17 cellular contexts compared by ENCODE assay signal in genomic region chr7:24432677-24433076, GRCh38.
DNase-seq lines count a peak whose midpoint lies in the region; TF ChIP-seq lines count a peak whose summit lies in the region.
"Had no signal": no experiment of that assay in that cellular context is flagged by ENCODE, and none has a peak within 500 bp of the region (broad histone marks: within the 10 kb centered on the region; RNA-seq: fewer than 3 reads in every experiment).

No MANE protein-coding gene starts in this region.

- H3K4me2 ChIP-seq in mesenchymal stem cell (ENCODE audit: low read length, poor library complexity, severe bottlenecking), result no peak overlapping the region
- H3K4me2 ChIP-seq: BLaER1 had no signal

- no peak overlapping the region for H2BK5ac ChIP-seq in mesenchymal stem cell (ENCODE audit: low read depth, low read length, poor library complexity, severe bottlenecking)

- peaks cover 10% of the 10 kb centered on the region for H3K4me1 Mint-ChIP-seq in glutamatergic neuron (ENCODE audit: low read depth, unreplicated experiment)

- H3K27me3 ChIP-seq in mesenchymal stem cell (ENCODE audit: control insufficient read depth in 1 of 2, insufficient read depth in 1 of 2, low read length in 2 of 2) (peaks cover 0 to 4% of the 10 kb centered on the region in 2 experiments), testis (no peaks in the 10 kb centered on the region)
- H3K27me3 ChIP-seq: BLaER1 had no signal

- no peak overlapping the region for H2BK12ac ChIP-seq in mesenchymal stem cell (ENCODE audit: low read length in 2 of 2)

- H3K9me3 ChIP-seq in mesenchymal stem cell (ENCODE audit: control insufficient read depth, low read length), result no peaks in the 10 kb centered on the region
- H3K9me3 ChIP-seq in testis, result no peaks in the 10 kb centered on the region
- H3K9me3 ChIP-seq: BLaER1 had no signal

- H3K4me3 ChIP-seq in mesenchymal stem cell (ENCODE audit: insufficient read depth in 1 of 2, low read depth in 1 of 2, low read length in 2 of 2) (no peak overlapping the region), testis (peak overlapping the region in 1 of 2 donors; percentile 20)
- H3K4me3 ChIP-seq: BLaER1, GM23338 had no signal

- H3K27ac Mint-ChIP-seq in glutamatergic neuron (ENCODE audit: unreplicated experiment), result no peak overlapping the region
- H3K27ac Mint-ChIP-seq: B cell; CD4-positive, CD25-positive, alpha-beta regulatory T cell; CD8-positive, alpha-beta T cell; GM23338 had no signal

- H3K14ac ChIP-seq in mesenchymal stem cell (ENCODE audit: low read length in 2 of 2), result no peak overlapping the region

- intact Hi-C loops in testis (cut with DNase I; ENCODE audit: low total_unique reads), result no loop called here

- DNase-seq in NCI-H526 (lab: John Stamatoyannopoulos, UW), result peak; percentile 6 to 11
- DNase-seq in NCI-H526 treated with DMSO at 0.1 percent for 48 hours (lab: John Stamatoyannopoulos, UW), result no peak
- DNase-seq in mesenchymal stem cell, result no peak
- DNase-seq in testis, result peak; percentile 62
- DNase-seq in activated gamma-delta T cell treated with Interleukin-2 at 50 U/mL for 16 hours, result no peak
- DNase-seq in glutamatergic neuron, result no peak
- DNase-seq: Caco-2; CD4-positive, CD25-positive, alpha-beta regulatory T cell; CD8-positive, alpha-beta T cell; DMS153; DND-41; HCEC 1CT had no signal

- TF ChIP-seq POLR2A in testis (IDR thresholded peaks at IDR 0.05), result no peak

- no peaks in the 10 kb centered on the region for H3K4me1 ChIP-seq in mesenchymal stem cell (ENCODE audit: control insufficient read depth, insufficient read depth, low read depth, low read length)
- H3K4me1 ChIP-seq in testis, result no peaks in the 10 kb centered on the region
- H3K4me1 ChIP-seq: Caco-2 had no signal

- no peaks in the 10 kb centered on the region for H3K79me1 ChIP-seq in mesenchymal stem cell (replicated peaks; ENCODE audit: low read length, poor library complexity, severe bottlenecking)

- H3K18ac ChIP-seq in mesenchymal stem cell (ENCODE audit: low read depth in 1 of 2, low read length in 2 of 2), result no peak overlapping the region

- H3K27ac ChIP-seq in mesenchymal stem cell (ENCODE audit: low read length, poor library complexity, severe bottlenecking) (no peak overlapping the region), testis (no peak overlapping the region)
- H3K27ac ChIP-seq: 22Rv1, BLaER1, C4-2B had no signal

- H2AFZ ChIP-seq in mesenchymal stem cell (ENCODE audit: low read depth, low read length), result no peak overlapping the region
- H2AFZ ChIP-seq: GM23338 had no signal

- TF ChIP-seq CTCF in testis (IDR thresholded peaks at IDR 0.05), result no peak
- TF ChIP-seq CTCF in glutamatergic neuron (IDR thresholded peaks at IDR 0.05; ENCODE audit: partially characterized antibody, unreplicated experiment), result no peak

- no peak overlapping the region for H2BK120ac ChIP-seq in mesenchymal stem cell (ENCODE audit: low read depth, low read length)

- 97% methylated on average over 22 of the region's 30 CpGs for WGBS in mesenchymal stem cell
- 83 to 88% methylated on average over 23 to 28 of the region's 30 CpGs for WGBS in testis, 2 donors

- no peak overlapping the region for H4K8ac ChIP-seq in mesenchymal stem cell (ENCODE audit: low read length)

- H3K23ac ChIP-seq in mesenchymal stem cell (ENCODE audit: low read length in 2 of 2), result no peak overlapping the region

- no peaks in the 10 kb centered on the region for H3K9me3 Mint-ChIP-seq in glutamatergic neuron (ENCODE audit: unreplicated experiment)
- H3K9me3 Mint-ChIP-seq: CD4-positive, CD25-positive, alpha-beta regulatory T cell; CD8-positive, alpha-beta T cell had no signal

- H3K36me3 Mint-ChIP-seq in glutamatergic neuron (ENCODE audit: unreplicated experiment), result no peaks in the 10 kb centered on the region
- H3K36me3 Mint-ChIP-seq: CD4-positive, CD25-positive, alpha-beta regulatory T cell; CD8-positive, alpha-beta T cell had no signal

- no peak overlapping the region for H3K4me3 Mint-ChIP-seq in glutamatergic neuron (ENCODE audit: unreplicated experiment)
- H3K4me3 Mint-ChIP-seq: B cell; CD4-positive, CD25-positive, alpha-beta regulatory T cell; CD8-positive, alpha-beta T cell; GM23338 had no signal

- no peak overlapping the region for H2AK5ac ChIP-seq in mesenchymal stem cell (ENCODE audit: low read length, severe bottlenecking)

- no peak overlapping the region for H3K4ac ChIP-seq in mesenchymal stem cell (ENCODE audit: low read depth in 1 of 2, low read length in 2 of 2)

- H4K91ac ChIP-seq in mesenchymal stem cell (ENCODE audit: low read length), result peak overlapping the region; percentile 27

- no peak overlapping the region for H3K9ac ChIP-seq in mesenchymal stem cell (ENCODE audit: low read length)
- H3K9ac ChIP-seq: BLaER1 had no signal

- H2BK15ac ChIP-seq in mesenchymal stem cell (ENCODE audit: low read depth, poor library complexity, severe bottlenecking), result no peak overlapping the region

- H3K36me3 ChIP-seq in mesenchymal stem cell (ENCODE audit: control insufficient read depth in 1 of 2, insufficient read depth in 2 of 2, low read depth in 1 of 2, low read length in 2 of 2) (no peaks in the 10 kb centered on the region), testis (ENCODE audit: low read depth, missing control alignments) (no peaks in the 10 kb centered on the region)
- H3K36me3 ChIP-seq: BLaER1 had no signal

- no peaks in the 10 kb centered on the region for H3K27me3 Mint-ChIP-seq in glutamatergic neuron (ENCODE audit: unreplicated experiment)

Comparison
In these comparisons a context has a peak if more than half of its experiments do, and no peak if none do; other contexts are left out.
1. DNase-seq: peak in NCI-H526 (2 of 2) and testis (single experiment); none in NCI-H526 treated with DMSO at 0.1 percent for 48 hours (single experiment), mesenchymal stem cell (single experiment), activated gamma-delta T cell treated with Interleukin-2 at 50 U/mL for 16 hours (single experiment) and glutamatergic neuron (single experiment).